ENCODE assay signal across 14 cellular contexts in genomic region chr15:65578904-65579728, GRCh38. TPM values are rescaled to one million over a fixed set of nuclear protein-coding genes. Genes with fewer than 3 reads are reported as not detected.
DNase-seq lines count a peak whose midpoint lies in the region; ATAC-seq, FAIRE-seq and TF ChIP-seq lines count a peak whose summit lies in the region.
"Had no signal": no experiment of that assay in that cellular context is flagged by ENCODE, and none has a peak within 500 bp of the region (broad histone marks: within the 10 kb centered on the region; RNA-seq: fewer than 3 reads in every experiment).

No MANE protein-coding gene starts in this region.

- peaks cover 45% of the 10 kb centered on the region for H3K36me3 ChIP-seq in WERI-Rb-1
- H3K36me3 ChIP-seq in endothelial cell of umbilical vein (ENCODE audit: control insufficient read depth in 2 of 2, extremely low read depth in 1 of 2, insufficient read depth in 2 of 2, low read length in 2 of 2): peaks cover 5 to 10% of the 10 kb centered on the region in 2 experiments
- peaks cover 0 to 42% of the 10 kb centered on the region in 2 donors for H3K36me3 ChIP-seq in vagina
- no peaks in the 10 kb centered on the region for H3K36me3 ChIP-seq in ovary

- H2AFZ ChIP-seq in endothelial cell of umbilical vein (ENCODE audit: low read depth, low read length): no peak overlapping the region

- H3K9me3 ChIP-seq in WERI-Rb-1 (ENCODE audit: severe bottlenecking) (no peaks in the 10 kb centered on the region), endothelial cell of umbilical vein (replicated peaks; ENCODE audit: control insufficient read depth, insufficient read depth, low read length) (no peaks in the 10 kb centered on the region), vagina (no peaks in the 10 kb centered on the region), ovary (no peaks in the 10 kb centered on the region)
- H3K9me3 ChIP-seq: upper lobe of left lung had no signal

- no peak overlapping the region for H3K9ac ChIP-seq in endothelial cell of umbilical vein (replicated peaks; ENCODE audit: extremely low read depth, insufficient read depth, low read length)

- H3K9me1 ChIP-seq in endothelial cell of umbilical vein (replicated peaks; ENCODE audit: control insufficient read depth, extremely low read depth, insufficient read depth, low read length): no peaks in the 10 kb centered on the region

- 74 to 76% (median 74%) methylated on average over 8 of the region's 8 CpGs for WGBS in ovary, 3 donors

- H3K27ac ChIP-seq in WERI-Rb-1: 0 out of 2 replicates have a peak overlapping the region, but pooled peaks have one; percentile 4
- H3K27ac ChIP-seq in endothelial cell of umbilical vein (ENCODE audit: insufficient read depth, low read depth, low read length): no peak overlapping the region
- peak overlapping the region; percentile 3 for H3K27ac ChIP-seq in vagina
- no peak overlapping the region for H3K27ac ChIP-seq in ovary
- H3K27ac ChIP-seq: upper lobe of left lung had no signal

- H3K4me3 ChIP-seq in WERI-Rb-1 (ENCODE audit: low read depth, low read length) (no peak overlapping the region), endothelial cell of umbilical vein (replicated peaks in 1 of 3; ENCODE audit: insufficient read depth in 1 of 3, low read depth in 1 of 3, low read length in 3 of 3) (no peak overlapping the region), vagina (no peak overlapping the region), ovary (no peak overlapping the region)
- H3K4me3 ChIP-seq: skin epidermis, upper lobe of left lung had no signal

- no peak for TF ChIP-seq EP300 in ovary (IDR thresholded peaks at IDR 0.05)

- CTCF ChIA-PET in endothelial cell of umbilical vein (lab: Charles Lee): interaction anchor here (0.7 to 1.4 kb wide), 3 partner anchors 12 to 49 kb away, joined by 3 to 4 read pairs (median 3); partner anchors contain the start of gene HACD3

- peak overlapping the region; percentile 55 for H3K27ac Mint-ChIP-seq in activated naive CD4-positive, alpha-beta T cell treated with anti-CD3 and anti-CD28 coated beads, Interleukin-2, amount 50 U/mL, for 24 hours

- intact Hi-C loops in endothelial cell of umbilical vein (cut with micrococcal nuclease) (no loop called here), vagina (cut with DNase I) (no loop called here), ovary (cut with DNase I) (no loop called here)

- no peak for ATAC-seq in GM21390 (IDR thresholded peaks at IDR 0.05; ENCODE audit: unreplicated experiment)
- ATAC-seq: activated T-helper 17 cell treated with anti-CD3 and anti-CD28 coated beads, Interleukin-2, amount 50 U/mL, for 72 hours had no signal

- H3K27me3 ChIP-seq in WERI-Rb-1 (ENCODE audit: insufficient read depth, low read depth, severe bottlenecking): no peaks in the 10 kb centered on the region
- H3K27me3 ChIP-seq in endothelial cell of umbilical vein (ENCODE audit: control insufficient read depth in 2 of 2, insufficient read depth in 2 of 2, low read length in 2 of 2): no peaks in the 10 kb centered on the region
- H3K27me3 ChIP-seq in vagina: no peaks in the 10 kb centered on the region
- no peaks in the 10 kb centered on the region for H3K27me3 ChIP-seq in ovary
- H3K27me3 ChIP-seq: upper lobe of left lung had no signal

- no peaks in the 10 kb centered on the region for H3K27me3 Mint-ChIP-seq in activated naive CD4-positive, alpha-beta T cell treated with anti-CD3 and anti-CD28 coated beads, Interleukin-2, amount 50 U/mL, for 24 hours
- H3K27me3 Mint-ChIP-seq: activated T-helper 17 cell treated with anti-CD3 and anti-CD28 coated beads, Interleukin-2, amount 50 U/mL, for 72 hours had no signal

- DNase-seq in activated naive CD4-positive, alpha-beta T cell treated with anti-CD3 and anti-CD28 coated beads, Interleukin-2, amount 50 U/mL, for 16 hours: no peak
- DNase-seq in WERI-Rb-1: no peak
- DNase-seq in endothelial cell of umbilical vein (ENCODE audit: low read depth, low spot score): peak; percentile 23
- DNase-seq in vagina (ENCODE audit: extremely low spot score in 2 of 2): no peak
- DNase-seq in ovary: no peak
- DNase-seq in urothelium cell line (ENCODE audit: low spot score): no peak
- DNase-seq: NCI-H146, NCI-H69, SIG-M5, upper lobe of left lung had no signal

- no peak overlapping the region for H3K4me2 ChIP-seq in endothelial cell of umbilical vein (ENCODE audit: insufficient read depth, low read length)

- peaks cover 45% of the 10 kb centered on the region for H3K4me1 ChIP-seq in endothelial cell of umbilical vein (ENCODE audit: control insufficient read depth, extremely low read depth, insufficient read depth, low read length)
- peaks cover 5% of the 10 kb centered on the region for H3K4me1 ChIP-seq in vagina
- H3K4me1 ChIP-seq in ovary (ENCODE audit: insufficient read depth): peaks cover 5% of the 10 kb centered on the region

- H3K79me2 ChIP-seq in endothelial cell of umbilical vein (ENCODE audit: control insufficient read depth, insufficient read depth, low read length): no peaks in the 10 kb centered on the region

- no peaks in the 10 kb centered on the region for H4K20me1 ChIP-seq in endothelial cell of umbilical vein (replicated peaks; ENCODE audit: control insufficient read depth, extremely low read depth, insufficient read depth, low read length)

- TF ChIP-seq CTCF in WERI-Rb-1 (IDR thresholded peaks at IDR 0.05; ENCODE audit: low read depth, low read length) (no peak), endothelial cell of umbilical vein (IDR thresholded peaks at IDR 0.05; ENCODE audit: extremely low read depth in 1 of 2, insufficient read depth in 1 of 2, low read depth in 1 of 2, low read length in 2 of 2) (no peak), vagina (IDR thresholded peaks at IDR 0.05) (no peak), ovary (IDR thresholded peaks at IDR 0.05) (no peak)

- peaks cover 25% of the 10 kb centered on the region for H3K36me3 Mint-ChIP-seq in activated naive CD4-positive, alpha-beta T cell treated with anti-CD3 and anti-CD28 coated beads, Interleukin-2, amount 50 U/mL, for 24 hours

- no peak overlapping the region for H3K4me3 Mint-ChIP-seq in activated naive CD4-positive, alpha-beta T cell treated with anti-CD3 and anti-CD28 coated beads, Interleukin-2, amount 50 U/mL, for 24 hours
- H3K4me3 Mint-ChIP-seq: activated T-helper 17 cell treated with anti-CD3 and anti-CD28 coated beads, Interleukin-2, amount 50 U/mL, for 72 hours had no signal

- TF ChIP-seq POLR2A in endothelial cell of umbilical vein (IDR thresholded peaks at IDR 0.05; ENCODE audit: low read depth, low read length) (no peak), vagina (IDR thresholded peaks at IDR 0.05) (no peak), ovary (IDR thresholded peaks at IDR 0.05) (no peak)

- no peak for FAIRE-seq in endothelial cell of umbilical vein (lab: Jason Lieb, UNC)
- no peak for FAIRE-seq in urothelium cell line (lab: Jason Lieb, UNC)

- dilution Hi-C loops in endothelial cell of umbilical vein (cut with MboI; ENCODE audit: extremely low pct_ligation_motif_present, low sequenced_read_pairs): no loop called here

- TSS peak; percentile 31 for BruUV-seq in endothelial cell of umbilical vein (replicated peaks; lab: Mats Ljungman, UMichigan)

- POLR2A ChIA-PET in endothelial cell of umbilical vein (lab: Charles Lee): no interaction called here

- H3K9me3 Mint-ChIP-seq in activated naive CD4-positive, alpha-beta T cell treated with anti-CD3 and anti-CD28 coated beads, Interleukin-2, amount 50 U/mL, for 24 hours: no peaks in the 10 kb centered on the region
- H3K9me3 Mint-ChIP-seq: activated T-helper 17 cell treated with anti-CD3 and anti-CD28 coated beads, Interleukin-2, amount 50 U/mL, for 72 hours had no signal

- peaks cover 19% of the 10 kb centered on the region for H3K4me1 Mint-ChIP-seq in activated naive CD4-positive, alpha-beta T cell treated with anti-CD3 and anti-CD28 coated beads, Interleukin-2, amount 50 U/mL, for 24 hours

TF ChIP-seq in endothelial cell of umbilical vein, 7 proteins besides CTCF, POLR2A, EP300 and RAD21 (continues in another document):
- no peak for TF ChIP-seq EZH2 (IDR thresholded peaks at IDR 0.05; ENCODE audit: borderline replicate concordance, low read depth, low read length, severe bottlenecking)

RNA-seq across cellular contexts. Expression of gene INTS14, which starts 31.8 kb away (rescaled TPM):
- total RNA-seq in endothelial cell of umbilical vein (41.7 and 44.6 TPM in 2 replicates), vagina (28.0 TPM), ovary (10 to 100 TPM; 25.5 to 41.7 (median 28.1) TPM)
- polyA plus RNA-seq in endothelial cell of umbilical vein (45.8 and 52.6 TPM in 2 replicates), ovary (10 to 100 TPM; 25.9 to 38.0 TPM)
- 45.9 and 47.5 TPM in 2 replicates for polyA plus RNA-seq in endothelial cell of umbilical vein (2011; cell fraction: cytosol; rRNA removed)
- 87.7 and 92.6 TPM in 2 replicates for polyA plus RNA-seq in endothelial cell of umbilical vein (2011; cell fraction: nucleus; rRNA removed)
- polyA plus RNA-seq in endothelial cell of umbilical vein (2012): 30.9 and 47.5 TPM in 2 replicates
- 57.6 and 78.6 TPM in 2 replicates for polyA minus RNA-seq in endothelial cell of umbilical vein
- polyA minus RNA-seq in endothelial cell of umbilical vein (2011; cell fraction: cytosol; rRNA and poly(A)+ RNA removed): 31.7 TPM
- polyA minus RNA-seq in endothelial cell of umbilical vein (2011; cell fraction: nucleus; rRNA and poly(A)+ RNA removed): 51.1 and 61.3 TPM in 2 replicates

RNA-seq across cellular contexts. Expression of gene SLC24A1, which starts 42.6 kb away (rescaled TPM):
- total RNA-seq in endothelial cell of umbilical vein: 5.4 and 7.3 TPM in 2 replicates
- 3.6 and 5.4 TPM in 2 replicates for polyA plus RNA-seq in endothelial cell of umbilical vein
- polyA plus RNA-seq in endothelial cell of umbilical vein (2011; cell fraction: cytosol; rRNA removed): 4.0 and 4.2 TPM in 2 replicates
- 5.4 and 6.7 TPM in 2 replicates for polyA plus RNA-seq in endothelial cell of umbilical vein (2011; cell fraction: nucleus; rRNA removed)
- polyA plus RNA-seq in endothelial cell of umbilical vein (2012): 5.9 and 7.3 TPM in 2 replicates
- 8.7 and 11.2 TPM in 2 replicates for polyA minus RNA-seq in endothelial cell of umbilical vein
- polyA minus RNA-seq in endothelial cell of umbilical vein (2011; cell fraction: cytosol; rRNA and poly(A)+ RNA removed): 0.82 TPM
- 5.8 and 8.5 TPM in 2 replicates for polyA minus RNA-seq in endothelial cell of umbilical vein (2011; cell fraction: nucleus; rRNA and poly(A)+ RNA removed)
- total RNA-seq in vagina: 7.4 TPM
- 10 to 100 TPM in 4 of 7 donors, 1 to 10 TPM in 3; 4.5 to 17.4 (median 11.3) TPM for total RNA-seq in ovary
- polyA plus RNA-seq in ovary: 10 to 100 TPM in 1 of 2 donors, 1 to 10 TPM in 1; 9.1 to 12.4 TPM

RNA-seq across cellular contexts. Expression of gene HACD3, which starts 48.9 kb away (rescaled TPM):
- total RNA-seq in endothelial cell of umbilical vein (61.1 and 61.9 TPM in 2 replicates), vagina (30.2 TPM), ovary (10 to 100 TPM; 51.6 to 70.3 (median 58.0) TPM)
- polyA plus RNA-seq in endothelial cell of umbilical vein (37.9 and 47.4 TPM in 2 replicates), ovary (10 to 100 TPM; 39.2 to 96.6 TPM)
- 59.8 and 64.5 TPM in 2 replicates for polyA plus RNA-seq in endothelial cell of umbilical vein (2011; cell fraction: cytosol; rRNA removed)
- polyA plus RNA-seq in endothelial cell of umbilical vein (2011; cell fraction: nucleus; rRNA removed): 25.3 and 34.3 TPM in 2 replicates
- 69.2 and 85.2 TPM in 2 replicates for polyA plus RNA-seq in endothelial cell of umbilical vein (2012)
- polyA minus RNA-seq in endothelial cell of umbilical vein: 64.6 and 66.1 TPM in 2 replicates
- polyA minus RNA-seq in endothelial cell of umbilical vein (2011; cell fraction: cytosol; rRNA and poly(A)+ RNA removed): 58.1 TPM
- 27.6 and 38.2 TPM in 2 replicates for polyA minus RNA-seq in endothelial cell of umbilical vein (2011; cell fraction: nucleus; rRNA and poly(A)+ RNA removed)

Comparison
In these comparisons a context has a peak if more than half of its experiments do, and no peak if none do; other contexts are left out.
1. H3K27ac ChIP-seq: peak in WERI-Rb-1 (single experiment) and vagina (single experiment); none in endothelial cell of umbilical vein (single experiment) and ovary (0 of 2).